1 cellular context compared by ENCODE assay signal in the genomic region with DNA sequence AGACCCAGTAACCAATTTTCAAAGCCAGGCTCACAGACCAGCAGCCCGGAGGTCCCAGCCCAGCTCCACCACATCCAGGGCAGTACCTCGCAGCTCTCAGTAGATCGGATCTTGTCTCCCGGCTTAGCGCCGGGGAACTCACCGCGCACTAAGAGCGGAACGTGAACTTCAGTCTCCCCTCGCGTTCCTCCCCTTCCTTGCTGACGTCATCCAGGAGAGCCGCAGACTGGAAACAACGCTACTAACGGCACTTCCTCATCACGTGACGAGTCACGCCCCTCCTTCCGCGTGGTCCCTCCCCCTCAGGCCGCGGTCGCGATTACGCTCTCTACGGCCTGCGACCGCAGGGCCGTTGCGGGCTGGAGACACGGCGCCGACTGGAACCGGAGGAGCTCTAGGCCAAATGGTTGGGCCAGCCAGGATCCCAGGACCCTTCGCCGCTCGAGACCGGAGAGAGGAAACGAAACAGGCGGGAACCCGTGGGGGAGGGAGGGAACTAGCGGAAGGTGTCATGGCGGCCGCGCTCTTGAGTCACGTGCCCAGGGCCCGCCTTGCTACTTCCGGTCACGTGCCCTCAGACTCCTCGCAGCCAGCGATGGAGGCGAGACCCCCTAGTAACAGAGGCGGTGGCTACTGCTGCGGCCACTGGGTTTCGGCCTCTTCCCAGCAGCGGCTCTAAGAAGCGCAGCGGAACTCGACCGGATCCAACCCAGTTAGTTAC.
TF ChIP-seq lines count a peak whose summit lies in the region.

A gene (plus strand): TSS at position 577 of the 721 bp plus-strand sequence. CDS start 10,508 bp downstream, outside the sequence.
A gene with protein sequence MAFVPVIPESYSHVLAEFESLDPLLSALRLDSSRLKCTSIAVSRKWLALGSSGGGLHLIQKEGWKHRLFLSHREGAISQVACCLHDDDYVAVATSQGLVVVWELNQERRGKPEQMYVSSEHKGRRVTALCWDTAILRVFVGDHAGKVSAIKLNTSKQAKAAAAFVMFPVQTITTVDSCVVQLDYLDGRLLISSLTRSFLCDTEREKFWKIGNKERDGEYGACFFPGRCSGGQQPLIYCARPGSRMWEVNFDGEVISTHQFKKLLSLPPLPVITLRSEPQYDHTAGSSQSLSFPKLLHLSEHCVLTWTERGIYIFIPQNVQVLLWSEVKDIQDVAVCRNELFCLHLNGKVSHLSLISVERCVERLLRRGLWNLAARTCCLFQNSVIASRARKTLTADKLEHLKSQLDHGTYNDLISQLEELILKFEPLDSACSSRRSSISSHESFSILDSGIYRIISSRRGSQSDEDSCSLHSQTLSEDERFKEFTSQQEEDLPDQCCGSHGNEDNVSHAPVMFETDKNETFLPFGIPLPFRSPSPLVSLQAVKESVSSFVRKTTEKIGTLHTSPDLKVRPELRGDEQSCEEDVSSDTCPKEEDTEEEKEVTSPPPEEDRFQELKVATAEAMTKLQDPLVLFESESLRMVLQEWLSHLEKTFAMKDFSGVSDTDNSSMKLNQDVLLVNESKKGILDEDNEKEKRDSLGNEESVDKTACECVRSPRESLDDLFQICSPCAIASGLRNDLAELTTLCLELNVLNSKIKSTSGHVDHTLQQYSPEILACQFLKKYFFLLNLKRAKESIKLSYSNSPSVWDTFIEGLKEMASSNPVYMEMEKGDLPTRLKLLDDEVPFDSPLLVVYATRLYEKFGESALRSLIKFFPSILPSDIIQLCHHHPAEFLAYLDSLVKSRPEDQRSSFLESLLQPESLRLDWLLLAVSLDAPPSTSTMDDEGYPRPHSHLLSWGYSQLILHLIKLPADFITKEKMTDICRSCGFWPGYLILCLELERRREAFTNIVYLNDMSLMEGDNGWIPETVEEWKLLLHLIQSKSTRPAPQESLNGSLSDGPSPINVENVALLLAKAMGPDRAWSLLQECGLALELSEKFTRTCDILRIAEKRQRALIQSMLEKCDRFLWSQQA (minus strand): TSS at position 150 of the 721 bp plus-strand sequence. CDS start 4,282 bp downstream, outside the sequence.

TF ChIP-seq in HepG2, 621 proteins besides CTCF, POLR2A, EP300 and RAD21 (continued from another document and continues in another):
- TF ChIP-seq, protein P1, sequence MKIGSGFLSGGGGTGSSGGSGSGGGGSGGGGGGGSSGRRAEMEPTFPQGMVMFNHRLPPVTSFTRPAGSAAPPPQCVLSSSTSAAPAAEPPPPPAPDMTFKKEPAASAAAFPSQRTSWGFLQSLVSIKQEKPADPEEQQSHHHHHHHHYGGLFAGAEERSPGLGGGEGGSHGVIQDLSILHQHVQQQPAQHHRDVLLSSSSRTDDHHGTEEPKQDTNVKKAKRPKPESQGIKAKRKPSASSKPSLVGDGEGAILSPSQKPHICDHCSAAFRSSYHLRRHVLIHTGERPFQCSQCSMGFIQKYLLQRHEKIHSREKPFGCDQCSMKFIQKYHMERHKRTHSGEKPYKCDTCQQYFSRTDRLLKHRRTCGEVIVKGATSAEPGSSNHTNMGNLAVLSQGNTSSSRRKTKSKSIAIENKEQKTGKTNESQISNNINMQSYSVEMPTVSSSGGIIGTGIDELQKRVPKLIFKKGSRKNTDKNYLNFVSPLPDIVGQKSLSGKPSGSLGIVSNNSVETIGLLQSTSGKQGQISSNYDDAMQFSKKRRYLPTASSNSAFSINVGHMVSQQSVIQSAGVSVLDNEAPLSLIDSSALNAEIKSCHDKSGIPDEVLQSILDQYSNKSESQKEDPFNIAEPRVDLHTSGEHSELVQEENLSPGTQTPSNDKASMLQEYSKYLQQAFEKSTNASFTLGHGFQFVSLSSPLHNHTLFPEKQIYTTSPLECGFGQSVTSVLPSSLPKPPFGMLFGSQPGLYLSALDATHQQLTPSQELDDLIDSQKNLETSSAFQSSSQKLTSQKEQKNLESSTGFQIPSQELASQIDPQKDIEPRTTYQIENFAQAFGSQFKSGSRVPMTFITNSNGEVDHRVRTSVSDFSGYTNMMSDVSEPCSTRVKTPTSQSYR (CRISPR knock-in tag; IDR thresholded peaks at IDR 0.05; ENCODE audit: borderline replicate concordance) = peak; percentile 91
- peak; percentile 87 for TF ChIP-seq HES4 (CRISPR knock-in tag; IDR thresholded peaks at IDR 0.05; ENCODE audit: borderline replicate concordance)
- no peak for TF ChIP-seq CAMTA2 (CRISPR knock-in tag; IDR thresholded peaks at IDR 0.05; ENCODE audit: borderline replicate concordance)
- no peak; the same call in none of the 2 replicates for TF ChIP-seq NFYB (CRISPR knock-in tag; IDR thresholded peaks at IDR 0.05)
- peak; percentile 63; the same call in 1 of the 2 replicates for TF ChIP-seq GTF3A (CRISPR knock-in tag; conservative IDR thresholded peaks at IDR 0.05)
- TF ChIP-seq TARDBP (CRISPR knock-in tag; IDR thresholded peaks at IDR 0.05) = peak; percentile 94
- TF ChIP-seq ZNF234 (CRISPR knock-in tag; conservative IDR thresholded peaks at IDR 0.05) = no peak
- TF ChIP-seq ZSCAN9 (CRISPR knock-in tag; IDR thresholded peaks at IDR 0.05; ENCODE audit: borderline replicate concordance) = peak; percentile 95
- peak; percentile 61; the same call in 1 of the 2 replicates for TF ChIP-seq SOX5 (CRISPR knock-in tag; IDR thresholded peaks at IDR 0.05; ENCODE audit: borderline replicate concordance)
- TF ChIP-seq, protein P2, sequence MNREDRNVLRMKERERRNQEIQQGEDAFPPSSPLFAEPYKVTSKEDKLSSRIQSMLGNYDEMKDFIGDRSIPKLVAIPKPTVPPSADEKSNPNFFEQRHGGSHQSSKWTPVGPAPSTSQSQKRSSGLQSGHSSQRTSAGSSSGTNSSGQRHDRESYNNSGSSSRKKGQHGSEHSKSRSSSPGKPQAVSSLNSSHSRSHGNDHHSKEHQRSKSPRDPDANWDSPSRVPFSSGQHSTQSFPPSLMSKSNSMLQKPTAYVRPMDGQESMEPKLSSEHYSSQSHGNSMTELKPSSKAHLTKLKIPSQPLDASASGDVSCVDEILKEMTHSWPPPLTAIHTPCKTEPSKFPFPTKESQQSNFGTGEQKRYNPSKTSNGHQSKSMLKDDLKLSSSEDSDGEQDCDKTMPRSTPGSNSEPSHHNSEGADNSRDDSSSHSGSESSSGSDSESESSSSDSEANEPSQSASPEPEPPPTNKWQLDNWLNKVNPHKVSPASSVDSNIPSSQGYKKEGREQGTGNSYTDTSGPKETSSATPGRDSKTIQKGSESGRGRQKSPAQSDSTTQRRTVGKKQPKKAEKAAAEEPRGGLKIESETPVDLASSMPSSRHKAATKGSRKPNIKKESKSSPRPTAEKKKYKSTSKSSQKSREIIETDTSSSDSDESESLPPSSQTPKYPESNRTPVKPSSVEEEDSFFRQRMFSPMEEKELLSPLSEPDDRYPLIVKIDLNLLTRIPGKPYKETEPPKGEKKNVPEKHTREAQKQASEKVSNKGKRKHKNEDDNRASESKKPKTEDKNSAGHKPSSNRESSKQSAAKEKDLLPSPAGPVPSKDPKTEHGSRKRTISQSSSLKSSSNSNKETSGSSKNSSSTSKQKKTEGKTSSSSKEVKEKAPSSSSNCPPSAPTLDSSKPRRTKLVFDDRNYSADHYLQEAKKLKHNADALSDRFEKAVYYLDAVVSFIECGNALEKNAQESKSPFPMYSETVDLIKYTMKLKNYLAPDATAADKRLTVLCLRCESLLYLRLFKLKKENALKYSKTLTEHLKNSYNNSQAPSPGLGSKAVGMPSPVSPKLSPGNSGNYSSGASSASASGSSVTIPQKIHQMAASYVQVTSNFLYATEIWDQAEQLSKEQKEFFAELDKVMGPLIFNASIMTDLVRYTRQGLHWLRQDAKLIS (CRISPR knock-in tag; IDR thresholded peaks at IDR 0.05) = no peak
- TF ChIP-seq KDM2A (CRISPR knock-in tag; IDR thresholded peaks at IDR 0.05; ENCODE audit: borderline replicate concordance, low read depth) = peak; percentile 97
- TF ChIP-seq HOXA9 (CRISPR knock-in tag; IDR thresholded peaks at IDR 0.05; ENCODE audit: borderline replicate concordance) = peak; percentile 88
- TF ChIP-seq CENPT (CRISPR knock-in tag; IDR thresholded peaks at IDR 0.05; ENCODE audit: low read depth) = no peak
- peak; percentile 87 for TF ChIP-seq CCDC6 (CRISPR knock-in tag; IDR thresholded peaks at IDR 0.05)
- no peak; the same call in 1 of the 2 replicates for TF ChIP-seq NKX3-1 (CRISPR knock-in tag; IDR thresholded peaks at IDR 0.05)
- peak; percentile 64; the same call in 1 of the 2 replicates for TF ChIP-seq ZNF124 (CRISPR knock-in tag; IDR thresholded peaks at IDR 0.05)
- TF ChIP-seq, protein P3, sequence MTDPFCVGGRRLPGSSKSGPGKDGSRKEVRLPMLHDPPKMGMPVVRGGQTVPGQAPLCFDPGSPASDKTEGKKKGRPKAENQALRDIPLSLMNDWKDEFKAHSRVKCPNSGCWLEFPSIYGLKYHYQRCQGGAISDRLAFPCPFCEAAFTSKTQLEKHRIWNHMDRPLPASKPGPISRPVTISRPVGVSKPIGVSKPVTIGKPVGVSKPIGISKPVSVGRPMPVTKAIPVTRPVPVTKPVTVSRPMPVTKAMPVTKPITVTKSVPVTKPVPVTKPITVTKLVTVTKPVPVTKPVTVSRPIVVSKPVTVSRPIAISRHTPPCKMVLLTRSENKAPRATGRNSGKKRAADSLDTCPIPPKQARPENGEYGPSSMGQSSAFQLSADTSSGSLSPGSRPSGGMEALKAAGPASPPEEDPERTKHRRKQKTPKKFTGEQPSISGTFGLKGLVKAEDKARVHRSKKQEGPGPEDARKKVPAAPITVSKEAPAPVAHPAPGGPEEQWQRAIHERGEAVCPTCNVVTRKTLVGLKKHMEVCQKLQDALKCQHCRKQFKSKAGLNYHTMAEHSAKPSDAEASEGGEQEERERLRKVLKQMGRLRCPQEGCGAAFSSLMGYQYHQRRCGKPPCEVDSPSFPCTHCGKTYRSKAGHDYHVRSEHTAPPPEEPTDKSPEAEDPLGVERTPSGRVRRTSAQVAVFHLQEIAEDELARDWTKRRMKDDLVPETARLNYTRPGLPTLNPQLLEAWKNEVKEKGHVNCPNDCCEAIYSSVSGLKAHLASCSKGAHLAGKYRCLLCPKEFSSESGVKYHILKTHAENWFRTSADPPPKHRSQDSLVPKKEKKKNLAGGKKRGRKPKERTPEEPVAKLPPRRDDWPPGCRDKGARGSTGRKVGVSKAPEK (CRISPR knock-in tag; IDR thresholded peaks at IDR 0.05; ENCODE audit: borderline replicate concordance) = no peak
- TF ChIP-seq TCF12 (IDR thresholded peaks at IDR 0.05) = no peak
- TF ChIP-seq TCF12 (CRISPR knock-in tag; IDR thresholded peaks at IDR 0.05) = no peak; the same call in 1 of the 2 replicates
- TF ChIP-seq TCF7L2 (IDR thresholded peaks at IDR 0.05; ENCODE audit: low read depth, low read length) = no peak
- TF ChIP-seq NR2C2 (CRISPR knock-in tag; IDR thresholded peaks at IDR 0.05; ENCODE audit: borderline replicate concordance) = peak; percentile 72; the same call in 1 of the 2 replicates
- TF ChIP-seq, protein P4, sequence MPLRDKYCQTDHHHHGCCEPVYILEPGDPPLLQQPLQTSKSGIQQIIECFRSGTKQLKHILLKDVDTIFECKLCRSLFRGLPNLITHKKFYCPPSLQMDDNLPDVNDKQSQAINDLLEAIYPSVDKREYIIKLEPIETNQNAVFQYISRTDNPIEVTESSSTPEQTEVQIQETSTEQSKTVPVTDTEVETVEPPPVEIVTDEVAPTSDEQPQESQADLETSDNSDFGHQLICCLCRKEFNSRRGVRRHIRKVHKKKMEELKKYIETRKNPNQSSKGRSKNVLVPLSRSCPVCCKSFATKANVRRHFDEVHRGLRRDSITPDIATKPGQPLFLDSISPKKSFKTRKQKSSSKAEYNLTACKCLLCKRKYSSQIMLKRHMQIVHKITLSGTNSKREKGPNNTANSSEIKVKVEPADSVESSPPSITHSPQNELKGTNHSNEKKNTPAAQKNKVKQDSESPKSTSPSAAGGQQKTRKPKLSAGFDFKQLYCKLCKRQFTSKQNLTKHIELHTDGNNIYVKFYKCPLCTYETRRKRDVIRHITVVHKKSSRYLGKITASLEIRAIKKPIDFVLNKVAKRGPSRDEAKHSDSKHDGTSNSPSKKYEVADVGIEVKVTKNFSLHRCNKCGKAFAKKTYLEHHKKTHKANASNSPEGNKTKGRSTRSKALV (CRISPR knock-in tag; IDR thresholded peaks at IDR 0.05) = 0 out of 2 replicates have a peak, but pooled peaks have one; percentile 15
- TF ChIP-seq KLF6 (CRISPR knock-in tag; IDR thresholded peaks at IDR 0.05) = peak; percentile 93
- TF ChIP-seq, protein P5, sequence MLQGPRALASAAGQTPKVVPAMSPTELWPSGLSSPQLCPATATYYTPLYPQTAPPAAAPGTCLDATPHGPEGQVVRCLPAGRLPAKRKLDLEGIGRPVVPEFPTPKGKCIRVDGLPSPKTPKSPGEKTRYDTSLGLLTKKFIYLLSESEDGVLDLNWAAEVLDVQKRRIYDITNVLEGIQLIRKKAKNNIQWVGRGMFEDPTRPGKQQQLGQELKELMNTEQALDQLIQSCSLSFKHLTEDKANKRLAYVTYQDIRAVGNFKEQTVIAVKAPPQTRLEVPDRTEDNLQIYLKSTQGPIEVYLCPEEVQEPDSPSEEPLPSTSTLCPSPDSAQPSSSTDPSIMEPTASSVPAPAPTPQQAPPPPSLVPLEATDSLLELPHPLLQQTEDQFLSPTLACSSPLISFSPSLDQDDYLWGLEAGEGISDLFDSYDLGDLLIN (CRISPR knock-in tag; IDR thresholded peaks at IDR 0.05; ENCODE audit: borderline replicate concordance) = peak; percentile 81; the same call in 1 of the 2 replicates
- no peak; the same call in 1 of the 2 replicates for TF ChIP-seq ZNF766 (CRISPR knock-in tag; IDR thresholded peaks at IDR 0.05; ENCODE audit: borderline replicate concordance)
- TF ChIP-seq, protein P6, sequence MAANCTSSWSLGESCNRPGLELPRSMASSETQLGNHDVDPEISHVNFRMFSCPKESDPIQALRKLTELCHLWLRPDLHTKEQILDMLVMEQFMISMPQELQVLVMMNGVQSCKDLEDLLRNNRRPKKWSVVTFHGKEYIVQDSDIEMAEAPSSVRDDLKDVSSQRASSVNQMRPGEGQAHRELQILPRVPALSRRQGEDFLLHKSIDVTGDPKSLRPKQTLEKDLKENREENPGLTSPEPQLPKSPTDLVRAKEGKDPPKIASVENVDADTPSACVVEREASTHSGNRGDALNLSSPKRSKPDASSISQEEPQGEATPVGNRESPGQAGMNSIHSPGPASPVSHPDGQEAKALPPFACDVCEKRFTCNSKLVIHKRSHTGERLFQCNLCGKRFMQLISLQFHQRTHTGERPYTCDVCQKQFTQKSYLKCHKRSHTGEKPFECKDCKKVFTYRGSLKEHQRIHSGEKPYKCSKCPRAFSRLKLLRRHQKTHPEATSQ (CRISPR knock-in tag; IDR thresholded peaks at IDR 0.05; ENCODE audit: borderline replicate concordance) = no peak
- no peak; the same call in 1 of the 2 replicates for TF ChIP-seq SP1 (IDR thresholded peaks at IDR 0.05)
- TF ChIP-seq SP1 (CRISPR knock-in tag; IDR thresholded peaks at IDR 0.05) = peak; percentile 97
- no peak for TF ChIP-seq TP53 (CRISPR knock-in tag; conservative IDR thresholded peaks at IDR 0.05)
